8 cellular contexts compared by ENCODE assay signal in the genomic region with DNA sequence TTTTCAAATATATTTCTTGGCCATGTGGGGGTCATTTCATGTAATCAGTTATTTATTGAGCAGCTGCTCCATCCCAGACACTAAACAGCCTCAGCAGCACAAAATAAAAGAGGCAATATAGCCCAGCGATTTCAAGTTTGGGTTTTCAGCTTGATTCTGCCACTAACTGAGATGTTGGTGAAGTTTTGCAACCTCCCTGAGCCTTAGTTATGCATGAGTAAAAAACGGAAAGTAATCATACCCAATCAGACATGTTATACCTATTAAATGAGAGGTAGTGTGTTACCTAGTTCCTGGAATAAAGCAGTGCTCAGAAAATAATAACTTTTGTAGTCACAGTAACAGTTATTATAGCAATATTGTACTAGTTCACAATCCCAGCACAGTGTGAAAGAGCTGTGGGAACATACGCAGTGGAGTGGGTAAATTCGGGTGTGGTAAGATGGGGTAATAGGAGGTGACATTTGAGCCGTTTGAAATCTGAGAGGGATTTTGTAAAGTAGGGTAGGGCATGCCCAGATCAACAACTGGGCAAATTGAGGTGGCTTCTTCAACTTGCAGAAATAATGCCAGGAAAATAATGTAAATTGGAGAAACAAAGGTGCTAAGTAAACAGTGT. TPM values are rescaled to one million over a fixed set of nuclear protein-coding genes. Genes with fewer than 3 reads are reported as not detected.
A peak's percentile ranks its signal among the peaks of the same experiment; 100 is the strongest.
DNase-seq lines count a peak whose midpoint lies in the region; ATAC-seq and TF ChIP-seq lines count a peak whose summit lies in the region.

No MANE protein-coding gene starts in this region.

- TF ChIP-seq CTCF in MM.1S (IDR thresholded peaks at IDR 0.05; ENCODE audit: low read length) (no peak), chondrocyte (IDR thresholded peaks at IDR 0.05) (no peak), neural cell (IDR thresholded peaks at IDR 0.05; ENCODE audit: poor library complexity, severe bottlenecking) (no peak)

- no peak for TF ChIP-seq EP300 in neural cell (conservative IDR thresholded peaks at IDR 0.05; ENCODE audit: poor library complexity, severe bottlenecking)

- H3K4me3 ChIP-seq in MM.1S (ENCODE audit: low read length): no peak overlapping the region
- H3K4me3 ChIP-seq in neural cell (ENCODE audit: low read length): peak overlapping the region; percentile 92

- peak overlapping the region; percentile 75; the same call in 1 of the 2 replicates for H3K4me2 ChIP-seq in MM.1S (ENCODE audit: low read depth, low read length)
- H3K4me2 ChIP-seq in neural cell (ENCODE audit: low read length): no peak overlapping the region

- H3K4me3 Mint-ChIP-seq in chondrocyte (ENCODE audit: unreplicated experiment): peak overlapping the region; percentile 88

- peaks cover 24% of the 10 kb centered on the region for H3K4me1 Mint-ChIP-seq in chondrocyte (ENCODE audit: low read depth)

- no peaks in the 10 kb centered on the region for H3K36me3 ChIP-seq in MM.1S (replicated peaks; ENCODE audit: insufficient read depth, low read length)
- peaks cover 7% of the 10 kb centered on the region for H3K36me3 ChIP-seq in neural cell (ENCODE audit: insufficient read depth, low read length)

- H3F3A ChIP-seq in MM.1S (ENCODE audit: insufficient read depth, low read length) (no peaks in the 10 kb centered on the region), neural cell (ENCODE audit: insufficient read depth, low read length, poor library complexity, severe bottlenecking) (no peaks in the 10 kb centered on the region)

- H2AFZ ChIP-seq in MM.1S (ENCODE audit: low read length): no peak overlapping the region
- no peak overlapping the region for H2AFZ ChIP-seq in neural cell (ENCODE audit: low read depth, low read length)

- H3K79me2 ChIP-seq in MM.1S (ENCODE audit: low read length): peaks cover 27% of the 10 kb centered on the region
- H3K79me2 ChIP-seq in neural cell (replicated peaks; ENCODE audit: insufficient read depth, low read length): peaks cover 6% of the 10 kb centered on the region

- no peaks in the 10 kb centered on the region for H3K9me3 Mint-ChIP-seq in chondrocyte (ENCODE audit: low read depth)

- no peaks in the 10 kb centered on the region for H4K20me1 ChIP-seq in MM.1S (ENCODE audit: insufficient read depth, low read length)
- H4K20me1 ChIP-seq in neural cell (ENCODE audit: insufficient read depth): no peaks in the 10 kb centered on the region

- ATAC-seq in HG02840 (IDR thresholded peaks at IDR 0.05; ENCODE audit: low FRiP score, unreplicated experiment): no peak
- ATAC-seq in HG03457 (IDR thresholded peaks at IDR 0.05; ENCODE audit: unreplicated experiment): no peak

- no peak for TF ChIP-seq RAD21 in neural cell (conservative IDR thresholded peaks at IDR 0.05)

- 0 out of 2 replicates have a peak, but pooled peaks cover 3% of the 10 kb centered on the region for H3K4me1 ChIP-seq in MM.1S (ENCODE audit: low read length)

- peaks cover 9% of the 10 kb centered on the region for H3K36me3 Mint-ChIP-seq in chondrocyte (ENCODE audit: low read depth)

- H3K9ac ChIP-seq in MM.1S (ENCODE audit: low read length) (no peak overlapping the region), neural cell (ENCODE audit: low read length) (no peak overlapping the region)

- H3K9me3 ChIP-seq in MM.1S (replicated peaks; ENCODE audit: insufficient read depth, low read length) (no peaks in the 10 kb centered on the region), neural cell (ENCODE audit: low read length) (no peaks in the 10 kb centered on the region)

- DNase-seq in GF-D8 (lab: John Stamatoyannopoulos, UW) (peak; percentile 73), MM.1S (no peak), chondrocyte (ENCODE audit: low spot score) (no peak), midbrain (lab: John Stamatoyannopoulos, UW) (no peak), NCI-H2196 (lab: John Stamatoyannopoulos, UW; ENCODE audit: unreplicated experiment) (no peak)

- H3K27ac Mint-ChIP-seq in chondrocyte (ENCODE audit: unreplicated experiment): no peak overlapping the region

- H3K27me3 Mint-ChIP-seq in chondrocyte (ENCODE audit: low read depth): no peaks in the 10 kb centered on the region

- no peaks in the 10 kb centered on the region for H3K27me3 ChIP-seq in MM.1S (replicated peaks; ENCODE audit: insufficient read depth, low read length)
- H3K27me3 ChIP-seq in neural cell (ENCODE audit: insufficient read depth, low read depth, low read length): no peaks in the 10 kb centered on the region

- H3K27ac ChIP-seq in MM.1S (ENCODE audit: low read length): no peak overlapping the region
- no peak overlapping the region for H3K27ac ChIP-seq in neural cell (ENCODE audit: low read length)

- H3K9me2 ChIP-seq in MM.1S (replicated peaks; ENCODE audit: insufficient read depth, low read length): no peaks in the 10 kb centered on the region
- H3K9me2 ChIP-seq in neural cell (ENCODE audit: insufficient read depth, low read length): no peaks in the 10 kb centered on the region

TF ChIP-seq in neural cell, 6 proteins besides CTCF, POLR2A, EP300 and RAD21:
- TF ChIP-seq EZH2 (IDR thresholded peaks at IDR 0.05; ENCODE audit: borderline replicate concordance, insufficient read depth, low read length, poor library complexity, severe bottlenecking): no peak
- TF ChIP-seq, protein P1, sequence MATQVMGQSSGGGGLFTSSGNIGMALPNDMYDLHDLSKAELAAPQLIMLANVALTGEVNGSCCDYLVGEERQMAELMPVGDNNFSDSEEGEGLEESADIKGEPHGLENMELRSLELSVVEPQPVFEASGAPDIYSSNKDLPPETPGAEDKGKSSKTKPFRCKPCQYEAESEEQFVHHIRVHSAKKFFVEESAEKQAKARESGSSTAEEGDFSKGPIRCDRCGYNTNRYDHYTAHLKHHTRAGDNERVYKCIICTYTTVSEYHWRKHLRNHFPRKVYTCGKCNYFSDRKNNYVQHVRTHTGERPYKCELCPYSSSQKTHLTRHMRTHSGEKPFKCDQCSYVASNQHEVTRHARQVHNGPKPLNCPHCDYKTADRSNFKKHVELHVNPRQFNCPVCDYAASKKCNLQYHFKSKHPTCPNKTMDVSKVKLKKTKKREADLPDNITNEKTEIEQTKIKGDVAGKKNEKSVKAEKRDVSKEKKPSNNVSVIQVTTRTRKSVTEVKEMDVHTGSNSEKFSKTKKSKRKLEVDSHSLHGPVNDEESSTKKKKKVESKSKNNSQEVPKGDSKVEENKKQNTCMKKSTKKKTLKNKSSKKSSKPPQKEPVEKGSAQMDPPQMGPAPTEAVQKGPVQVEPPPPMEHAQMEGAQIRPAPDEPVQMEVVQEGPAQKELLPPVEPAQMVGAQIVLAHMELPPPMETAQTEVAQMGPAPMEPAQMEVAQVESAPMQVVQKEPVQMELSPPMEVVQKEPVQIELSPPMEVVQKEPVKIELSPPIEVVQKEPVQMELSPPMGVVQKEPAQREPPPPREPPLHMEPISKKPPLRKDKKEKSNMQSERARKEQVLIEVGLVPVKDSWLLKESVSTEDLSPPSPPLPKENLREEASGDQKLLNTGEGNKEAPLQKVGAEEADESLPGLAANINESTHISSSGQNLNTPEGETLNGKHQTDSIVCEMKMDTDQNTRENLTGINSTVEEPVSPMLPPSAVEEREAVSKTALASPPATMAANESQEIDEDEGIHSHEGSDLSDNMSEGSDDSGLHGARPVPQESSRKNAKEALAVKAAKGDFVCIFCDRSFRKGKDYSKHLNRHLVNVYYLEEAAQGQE (IDR thresholded peaks at IDR 0.05; ENCODE audit: borderline replicate concordance): no peak
- no peak for TF ChIP-seq SMC3 (conservative IDR thresholded peaks at IDR 0.05; ENCODE audit: poor library complexity)

RNA-seq across cellular contexts. Expression of a gene that starts 1.5 kb away (rescaled TPM):
- total RNA-seq in chondrocyte: 5.2 to 7.6 TPM (median 6.2 TPM) in 3 replicates
- polyA plus RNA-seq in neural cell: 6.7 and 7.3 TPM in 2 replicates
- 7.8 and 9.7 TPM in 2 replicates for polyA minus RNA-seq in neural cell
